In genomic region chr1:179026813-179027664, GRCh38 we compare ENCODE assay signal across 8 cellular contexts. TPM values are rescaled to one million over a fixed set of nuclear protein-coding genes. Genes with fewer than 3 reads are reported as not detected.
DNase-seq lines count a peak whose midpoint lies in the region; ATAC-seq and TF ChIP-seq lines count a peak whose summit lies in the region.

No MANE protein-coding gene starts in this region.

- H3K4me1 ChIP-seq in ES-I3 (ENCODE audit: insufficient read depth, low read length) (peaks cover 11% of the 10 kb centered on the region), esophagus squamous epithelium (peaks cover 0 to 58% (median 14%) of the 10 kb centered on the region in 3 donors), prostate gland (replicated peaks) (no peaks in the 10 kb centered on the region)

- TF ChIP-seq CTCF in RWPE1 (conservative IDR thresholded peaks at IDR 0.05; ENCODE audit: low read depth), result no peak
- no peak for TF ChIP-seq CTCF in esophagus squamous epithelium (IDR thresholded peaks at IDR 0.05)
- no peak for TF ChIP-seq CTCF in prostate gland (IDR thresholded peaks at IDR 0.05)

- ATAC-seq in GM18502 (IDR thresholded peaks at IDR 0.05; ENCODE audit: poor library complexity, unreplicated experiment) (no peak), HG03460 (IDR thresholded peaks at IDR 0.05; ENCODE audit: unreplicated experiment) (no peak)

- H3K4me3 ChIP-seq in esophagus squamous epithelium (peak overlapping the region; percentile 72 to 99 (median 88)), prostate gland (peak overlapping the region; percentile 76 to 96)

- CTCF ChIA-PET in RWPE1 (lab: Yijun Ruan, JAX), result no interaction called here

- peak overlapping the region; percentile 94 for H3K9ac ChIP-seq in ES-I3 (ENCODE audit: low read depth, low read length)

- H3K36me3 ChIP-seq in ES-I3 (ENCODE audit: insufficient read depth, low read length), result no peaks in the 10 kb centered on the region
- H3K36me3 ChIP-seq in esophagus squamous epithelium, result no peaks in the 10 kb centered on the region
- H3K36me3 ChIP-seq in prostate gland, result no peaks in the 10 kb centered on the region

- no peaks in the 10 kb centered on the region for H3K9me3 ChIP-seq in ES-I3 (ENCODE audit: control insufficient read depth, insufficient read depth, low read length)
- H3K9me3 ChIP-seq in esophagus squamous epithelium, result no peaks in the 10 kb centered on the region
- H3K9me3 ChIP-seq in prostate gland, result no peaks in the 10 kb centered on the region

- intact Hi-C loops in esophagus squamous epithelium (cut with DNase I), result no loop called here
- intact Hi-C loops in prostate gland (cut with DNase I), result no loop called here

- no peak for TF ChIP-seq POLR2A in esophagus squamous epithelium (IDR thresholded peaks at IDR 0.05)
- no peak for TF ChIP-seq POLR2A in prostate gland (IDR thresholded peaks at IDR 0.05)

- 19 to 21% methylated on average over 9 to 11 of the region's 11 CpGs for WGBS in esophagus squamous epithelium, 2 donors
- 19% methylated on average over 11 of the region's 11 CpGs for WGBS in prostate gland

- H3K27me3 ChIP-seq in esophagus squamous epithelium, result no peaks in the 10 kb centered on the region
- no peaks in the 10 kb centered on the region for H3K27me3 ChIP-seq in prostate gland (replicated peaks; ENCODE audit: insufficient read depth)

- peak; percentile 13 for DNase-seq in RWPE1 (ENCODE audit: low spot score)
- no peak for DNase-seq in esophagus squamous epithelium (lab: John Stamatoyannopoulos, UW)
- DNase-seq in prostate gland (ENCODE audit: low spot score), result no peak
- DNase-seq in stimulated activated CD4-positive, alpha-beta T cell treated with anti-CD3 and anti-CD28 coated beads, Interleukin-4, amount 100 ng/mL, for 1 hour, result no peak
- DNase-seq in SHP77 treated with DMSO at 0.1 percent for 48 hours (lab: John Stamatoyannopoulos, UW), result no peak

- POLR2A ChIA-PET in RWPE1 (lab: Yijun Ruan, JAX; ENCODE audit: low non-redundant PET), result no interaction called here

- H3K27ac ChIP-seq in RWPE1, result peak overlapping the region; percentile 87
- peak overlapping the region; percentile 91 to 98 (median 96) for H3K27ac ChIP-seq in esophagus squamous epithelium
- peak overlapping the region; percentile 90 to 94 for H3K27ac ChIP-seq in prostate gland

RNA-seq across cellular contexts. Expression of gene FAM20B, which starts 1.3 kb away (rescaled TPM):
- total RNA-seq in esophagus squamous epithelium (10 to 100 TPM; 16.3 to 27.3 (median 18.7) TPM), prostate gland (10 to 100 TPM; 20.1 to 21.6 TPM)

RNA-seq across cellular contexts. Expression of gene TOR3A, which starts 54.8 kb away (rescaled TPM):
- total RNA-seq in esophagus squamous epithelium (10 to 100 TPM; 31.9 to 48.8 (median 34.4) TPM), prostate gland (100 to 1,000 TPM in 1 of 2 donors, 10 to 100 TPM in 1; 40.0 to 109 TPM)
